ENCODE assay signal across 34 cellular contexts in the genomic region with DNA sequence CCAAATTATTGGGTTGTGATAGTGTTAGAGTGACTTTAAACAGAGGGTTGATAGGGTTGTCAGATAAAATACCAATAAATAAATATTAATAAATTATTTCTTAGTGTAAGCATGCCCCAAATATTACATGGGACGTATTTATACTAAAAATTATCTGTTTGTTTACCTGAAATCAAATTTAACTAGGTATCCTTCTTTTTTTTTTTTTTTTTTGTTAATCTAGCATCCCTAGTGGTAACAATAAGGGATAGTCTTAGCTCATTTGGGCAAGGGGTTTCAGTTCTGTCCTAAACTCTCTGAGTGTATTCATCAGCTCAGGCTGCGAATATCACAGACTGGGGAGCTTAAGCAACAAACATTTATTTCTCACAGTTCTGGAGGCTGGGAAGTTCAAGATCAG. TPM values are rescaled to one million over a fixed set of nuclear protein-coding genes. Genes with fewer than 3 reads are reported as not detected.
"Had no signal": no experiment of that assay in that cellular context is flagged by ENCODE, and none has a peak within 500 bp of the region (broad histone marks: within the 10 kb centered on the region; RNA-seq: fewer than 3 reads in every experiment).

No MANE protein-coding gene starts in this region.

- H3K4me2 ChIP-seq: hepatocyte had no signal

- H2AFZ ChIP-seq: hepatocyte, parathyroid adenoma had no signal

- H3K27ac Mint-ChIP-seq: naive thymus-derived CD4-positive, alpha-beta T cell; nephron; stimulated activated naive B cell treated with anti-CD40 and anti-IgM and Interleukin-4, amounts not matched to agents 10 μg/mL and 1 μg/mL and 100 μg/mL, for 72 hours had no signal

- H3K27ac ChIP-seq: hepatocyte, left ventricle myocardium inferior, neutrophil, parathyroid adenoma, right atrium auricular region, skin epidermis, stomach, testis, thyroid gland, transverse colon, upper lobe of right lung had no signal

- H3K4me1 ChIP-seq: left ventricle myocardium inferior, parathyroid adenoma, right atrium auricular region, testis, thyroid gland, transverse colon, upper lobe of right lung had no signal

- H3K36me3 ChIP-seq: left ventricle myocardium inferior, neutrophil, right atrium auricular region, stomach, thyroid gland, transverse colon, upper lobe of right lung had no signal

- H3K4me1 Mint-ChIP-seq: naive thymus-derived CD4-positive, alpha-beta T cell had no signal

- H3K4me3 ChIP-seq: hepatocyte, left ventricle myocardium inferior, lung, mucosa of descending colon, right atrium auricular region, skin epidermis, stomach, testis, thyroid gland, transverse colon, upper lobe of right lung had no signal

- H3K9me3 Mint-ChIP-seq: nephron, neural crest cell had no signal

- H3K4me3 Mint-ChIP-seq: naive thymus-derived CD4-positive, alpha-beta T cell; nephron; neural crest cell; stimulated activated naive B cell treated with anti-CD40 and anti-IgM and Interleukin-4, amounts not matched to agents 10 μg/mL and 1 μg/mL and 100 μg/mL, for 72 hours had no signal

- H3K36me3 Mint-ChIP-seq: naive thymus-derived CD4-positive, alpha-beta T cell had no signal

- ATAC-seq: mucosa of descending colon; naive thymus-derived CD4-positive, alpha-beta T cell; sciatic nerve; stimulated activated naive B cell treated with anti-CD40 and anti-IgM and Interleukin-4, amounts not matched to agents 10 μg/mL and 1 μg/mL and 100 μg/mL, for 72 hours; stimulated activated naive CD8-positive, alpha-beta T cell treated with anti-CD3 and anti-CD28 coated beads, Interleukin-15, Interleukin-2, amounts not matched to agents 100 U/mL and 50 U/mL, for 24 hours; upper lobe of right lung had no signal

- H3K79me2 ChIP-seq: hepatocyte, parathyroid adenoma had no signal

- H3K9ac ChIP-seq: parathyroid adenoma had no signal

- H3K9me3 ChIP-seq: left ventricle myocardium inferior, mucosa of descending colon, neutrophil, right atrium auricular region, stomach, testis, thyroid gland, transverse colon, upper lobe of right lung had no signal

- H3K27me3 ChIP-seq: hepatocyte, neutrophil, right atrium auricular region, stomach, testis, thyroid gland, transverse colon, upper lobe of right lung had no signal

- DNase-seq: islet precursor cell; left ventricle myocardium inferior; midbrain; mucosa of descending colon; naive thymus-derived CD4-positive, alpha-beta T cell; occipital lobe; stimulated activated CD4-positive, alpha-beta T cell treated with anti-CD3 and anti-CD28 coated beads, Interleukin-12 subunit alpha, Interleukin-12 subunit beta, amount 100 ng/mL, for 4 hours; stimulated activated CD4-positive, alpha-beta T cell treated with anti-CD3 and anti-CD28 coated beads, Interleukin-15, amount 100 ng/mL, for 24 hours; stimulated activated CD4-positive, alpha-beta T cell treated with anti-CD3 and anti-CD28 coated beads, Interleukin-2, amount 100 ng/mL, for 24 hours; stimulated activated CD4-positive, alpha-beta T cell treated with anti-CD3 and anti-CD28 coated beads, Interleukin-4, amount 100 ng/mL, for 1 hour; stimulated activated naive B cell treated with anti-CD40 and anti-IgM and Interleukin-4, amounts not matched to agents 10 μg/mL and 1 μg/mL and 100 μg/mL, for 72 hours; stimulated activated naive CD8-positive, alpha-beta T cell treated with anti-CD3 and anti-CD28 coated beads, Interleukin-15, Interleukin-2, amounts not matched to agents 100 U/mL and 50 U/mL, for 24 hours; stomach; testis; thyroid gland; transverse colon; upper lobe of right lung had no signal

RNA-seq across cellular contexts. Expression of a gene that starts 1.3 kb away (rescaled TPM):
- total RNA-seq: hepatocyte; kidney epithelial cell; left ventricle myocardium inferior; lower leg skin; lung; mesenteric fat pad; mucosa of descending colon; myocyte; naive thymus-derived CD4-positive, alpha-beta T cell; neural crest cell; occipital lobe; osteocyte; posterior vena cava; pulmonary artery endothelial cell; renal cortical epithelial cell; right atrium auricular region; testis; thyroid gland; transverse colon had no signal
- polyA plus RNA-seq: hepatocyte; naive thymus-derived CD4-positive, alpha-beta T cell; stomach had no signal
